ENCODE assay signal across 1 cellular context in genomic region chr1:154568165-154568815, GRCh38.
TF ChIP-seq lines count a peak whose summit lies in the region.

No MANE protein-coding gene starts in this region.

TF ChIP-seq in HCT116, 20 proteins besides CTCF, POLR2A, EP300 and RAD21:
- TF ChIP-seq ZBTB33 (IDR thresholded peaks at IDR 0.05; ENCODE audit: extremely low read depth, insufficient replicate concordance, low read length) (no peak), POLR2AphosphoS5 (IDR thresholded peaks at IDR 0.05; ENCODE audit: low read depth, low read length) (no peak), ZNF274 (IDR thresholded peaks at IDR 0.05; ENCODE audit: low read depth, low read length) (no peak), EGR1 (IDR thresholded peaks at IDR 0.05; ENCODE audit: low read depth) (no peak)
